In the genomic region with DNA sequence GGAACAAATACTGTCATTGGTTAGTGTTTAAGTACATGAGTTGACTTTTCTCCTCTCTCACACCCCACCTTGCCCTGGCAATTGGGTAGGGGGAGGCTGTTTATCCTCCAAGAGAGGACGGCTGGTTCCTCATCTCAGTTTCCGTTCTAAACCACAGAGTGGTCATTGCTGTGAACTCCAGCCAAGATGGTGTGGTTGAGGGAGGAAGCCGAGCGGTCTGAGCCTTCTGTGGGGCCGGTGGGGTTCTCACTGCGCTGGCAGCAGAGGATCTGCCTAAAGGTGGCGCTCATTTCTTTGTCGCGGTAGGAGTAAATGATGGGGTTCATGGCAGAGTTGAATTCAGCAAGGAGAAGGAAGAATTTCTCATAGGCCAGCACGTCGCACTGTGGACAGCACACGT, we compare ENCODE assay signal across 8 cellular contexts.
DNase-seq lines count a peak whose midpoint lies in the region; ATAC-seq, FAIRE-seq and TF ChIP-seq lines count a peak whose summit lies in the region.

No MANE protein-coding gene starts in this region.

- POLR2A ChIA-PET in MCF 10A (lab: Yijun Ruan, JAX): no interaction called here

- H3K9me3 Mint-ChIP-seq in MCF 10A (ENCODE audit: unreplicated experiment): no peaks in the 10 kb centered on the region

- H3K27me3 Mint-ChIP-seq in MCF 10A (ENCODE audit: insufficient read depth, unreplicated experiment): no peaks in the 10 kb centered on the region

- no peak overlapping the region for H3K4me3 Mint-ChIP-seq in MCF 10A (ENCODE audit: unreplicated experiment)

- intact Hi-C loops in posterior cingulate gyrus (cut with DNase I): no loop called here
- intact Hi-C loops in MCF 10A (cut with micrococcal nuclease): no loop called here

- ATAC-seq in HG03175 (IDR thresholded peaks at IDR 0.05; ENCODE audit: unreplicated experiment): peak; percentile 91

- BruUV-seq in MCF 10A (replicated peaks; lab: Mats Ljungman, UMichigan): no TSS peak

- H3K27ac Mint-ChIP-seq in MCF 10A (ENCODE audit: low read depth, unreplicated experiment): no peak overlapping the region

- H3K4me3 ChIP-seq in coronary artery: no peak overlapping the region

- CTCF ChIA-PET in MCF 10A (lab: Yijun Ruan, JAX): no interaction called here

- DNase-seq in GM19239 (ENCODE audit: insufficient read length, low spot score) (no peak), coronary artery (ENCODE audit: low spot score) (peak; percentile 74), posterior cingulate gyrus (peak in 6 of 10 donors; percentile 12 to 85 (median 24)), activated gamma-delta T cell treated with Interleukin-2 at 50 U/mL for 16 hours (no peak), MCF 10A (ENCODE audit: unreplicated experiment) (no peak), NCI-H1436 treated with DMSO at 0.1 percent for 48 hours (lab: John Stamatoyannopoulos, UW) (no peak)
- no peak for DNase-seq in activated CD8-positive, alpha-beta memory T cell treated with anti-CD3 and anti-CD28 coated beads, Interleukin-2, amount 50 U/mL, for 48 hours

- no peak for TF ChIP-seq CTCF in coronary artery (IDR thresholded peaks at IDR 0.05)
- TF ChIP-seq CTCF in MCF 10A (IDR thresholded peaks at IDR 0.05; ENCODE audit: unreplicated experiment): no peak

- FAIRE-seq in GM19239 (lab: Jason Lieb, UNC): peak; percentile 51

- H3K4me1 Mint-ChIP-seq in MCF 10A (ENCODE audit: insufficient read depth, unreplicated experiment): no peaks in the 10 kb centered on the region

- no peaks in the 10 kb centered on the region for H3K36me3 Mint-ChIP-seq in MCF 10A (ENCODE audit: insufficient read depth, unreplicated experiment)

- no peak overlapping the region for H3K27ac ChIP-seq in coronary artery

Comparison
In these comparisons a context has a peak if more than half of its experiments do, and no peak if none do; other contexts are left out.
1. DNase-seq: peak in coronary artery (single experiment) and posterior cingulate gyrus (6 of 10); none in GM19239 (single experiment), activated gamma-delta T cell treated with Interleukin-2 at 50 U/mL for 16 hours (single experiment), activated CD8-positive, alpha-beta memory T cell treated with anti-CD3 and anti-CD28 coated beads, Interleukin-2, amount 50 U/mL, for 48 hours (single experiment), MCF 10A (single experiment) and NCI-H1436 treated with DMSO at 0.1 percent for 48 hours (single experiment).